Comparison of ENCODE assay signal across 15 cellular contexts in genomic region chr2:62363166-62363565, GRCh38.
A peak's percentile ranks its signal among the peaks of the same experiment; 100 is the strongest.
DNase-seq lines count a peak whose midpoint lies in the region; ATAC-seq and TF ChIP-seq lines count a peak whose summit lies in the region.
"Had no signal": no experiment of that assay in that cellular context is flagged by ENCODE, and none has a peak within 500 bp of the region (broad histone marks: within the 10 kb centered on the region; RNA-seq: fewer than 3 reads in every experiment).

No MANE protein-coding gene starts in this region.

- H3K27ac Mint-ChIP-seq in naive B cell (peak overlapping the region in 1 of 6 donors; percentile 80), Calu3 (ENCODE audit: unreplicated experiment) (no peak overlapping the region)
- H3K27ac Mint-ChIP-seq: activated T-helper 2 cell treated with anti-CD3 and anti-CD28 coated beads, Interferon-gamma antibody, Interleukin-2, Interleukin-4, amounts not matched to agents 10 μg/mL and 5 μg/mL and 100 μg/mL, durations not matched to agents 14 hours and 24 hours and 36 hours; nephron had no signal

- ATAC-seq in GM18907 (IDR thresholded peaks at IDR 0.05; ENCODE audit: unreplicated experiment) (peak; percentile 87), GM21576 (IDR thresholded peaks at IDR 0.05; ENCODE audit: unreplicated experiment) (peak; percentile 90), HG03103 (IDR thresholded peaks at IDR 0.05; ENCODE audit: low read depth, unreplicated experiment) (peak; percentile 79), naive B cell (ENCODE audit: low read depth in 2 of 2) (peak; percentile 67 to 80)
- ATAC-seq: Right ventricle myocardium inferior had no signal

- H3K4me1 ChIP-seq in testis, result no peaks in the 10 kb centered on the region

- peaks cover 0 to 7% (median 0%) of the 10 kb centered on the region in 7 donors for H3K9me3 Mint-ChIP-seq in naive B cell
- H3K9me3 Mint-ChIP-seq in Calu3 (ENCODE audit: low read depth, unreplicated experiment), result no peaks in the 10 kb centered on the region
- H3K9me3 Mint-ChIP-seq: activated T-helper 2 cell treated with anti-CD3 and anti-CD28 coated beads, Interferon-gamma antibody, Interleukin-2, Interleukin-4, amounts not matched to agents 10 μg/mL and 5 μg/mL and 100 μg/mL, durations not matched to agents 14 hours and 24 hours and 36 hours; nephron had no signal

- H3K4me3 Mint-ChIP-seq in naive B cell (no peak overlapping the region), Calu3 (ENCODE audit: low read depth, unreplicated experiment) (no peak overlapping the region)
- H3K4me3 Mint-ChIP-seq: nephron had no signal

- TF ChIP-seq CTCF in testis (IDR thresholded peaks at IDR 0.05) (no peak), Calu3 (IDR thresholded peaks at IDR 0.05; ENCODE audit: unreplicated experiment) (no peak)

- CTCF ChIA-PET in Calu3 (lab: Charles Lee), result no interaction called here

- no TSS peak for BruUV-seq in Calu3 (replicated peaks; lab: Mats Ljungman, UMichigan)

- no peak overlapping the region for H3K27ac ChIP-seq in testis

- no peak for TF ChIP-seq POLR2A in testis (IDR thresholded peaks at IDR 0.05)

- WGBS in testis, 2 donors, result 93 to 96% methylated on average over 5 of the region's 5 CpGs

- H3K9me3 ChIP-seq in testis, result no peaks in the 10 kb centered on the region

- H3K27me3 Mint-ChIP-seq in naive B cell (peaks cover 0 to 11% (median 4%) of the 10 kb centered on the region in 3 donors), Calu3 (ENCODE audit: unreplicated experiment) (no peaks in the 10 kb centered on the region)

- H3K27me3 ChIP-seq in testis, result no peaks in the 10 kb centered on the region

- H3K36me3 Mint-ChIP-seq in naive B cell, result no peaks in the 10 kb centered on the region
- no peaks in the 10 kb centered on the region for H3K36me3 Mint-ChIP-seq in Calu3 (ENCODE audit: insufficient read depth, unreplicated experiment)

- H3K4me3 ChIP-seq in testis, result no peak overlapping the region
- H3K4me3 ChIP-seq: smooth muscle cell had no signal

- H3K36me3 ChIP-seq in testis (ENCODE audit: low read depth, missing control alignments), result no peaks in the 10 kb centered on the region

- intact Hi-C loops in testis (cut with DNase I; ENCODE audit: low total_unique reads), result no loop called here
- intact Hi-C loops in Calu3 (cut with micrococcal nuclease; ENCODE audit: unreplicated experiment), result no loop called here

- peaks cover 9 to 34% (median 29%) of the 10 kb centered on the region in 3 donors for H3K4me1 Mint-ChIP-seq in naive B cell
- no peaks in the 10 kb centered on the region for H3K4me1 Mint-ChIP-seq in Calu3 (ENCODE audit: low read depth, unreplicated experiment)
- H3K4me1 Mint-ChIP-seq: nephron had no signal

- DNase-seq in naive B cell, result no peak
- no peak for DNase-seq in testis
- DNase-seq in GF-D8 (lab: John Stamatoyannopoulos, UW), result no peak
- DNase-seq in Calu3, result no peak
- DNase-seq in iPS-NIHi11 (ENCODE audit: low spot score), result no peak
- DNase-seq: central memory CD4-positive, alpha-beta T cell; IMR-90; NCI-H2081 had no signal
